Comparison of ENCODE assay signal across 2 cellular contexts in genomic region chr1:152347116-152347728, GRCh38.
TF ChIP-seq lines count a peak whose summit lies in the region.

No MANE protein-coding gene starts in this region.

TF ChIP-seq in IMR-90, 13 proteins besides CTCF, POLR2A, EP300 and RAD21:
- TF ChIP-seq SMC3 (IDR thresholded peaks at IDR 0.05; ENCODE audit: low read depth, low read length) (peak; percentile 36), MAFK (IDR thresholded peaks at IDR 0.05; ENCODE audit: low read depth, low read length) (no peak)

TF ChIP-seq in GM12878, 131 proteins besides CTCF, POLR2A, EP300 and RAD21:
- no peak for TF ChIP-seq BACH1 (IDR thresholded peaks at IDR 0.05; ENCODE audit: borderline replicate concordance)
- TF ChIP-seq SMC3 (IDR thresholded peaks at IDR 0.05; ENCODE audit: borderline replicate concordance, low read length), result peak; percentile 58; the same call in 1 of the 2 replicates
